Comparison of ENCODE assay signal across 9 cellular contexts in genomic region chr13:45206340-45206739, GRCh38. TPM values are rescaled to one million over a fixed set of nuclear protein-coding genes. Genes with fewer than 3 reads are reported as not detected.
DNase-seq lines count a peak whose midpoint lies in the region; ATAC-seq and TF ChIP-seq lines count a peak whose summit lies in the region.
"Had no signal": no experiment of that assay in that cellular context is flagged by ENCODE, and none has a peak within 500 bp of the region (broad histone marks: within the 10 kb centered on the region; RNA-seq: fewer than 3 reads in every experiment).

No MANE protein-coding gene starts in this region.

- H2AFZ ChIP-seq in ACC112 (ENCODE audit: low read length, unreplicated experiment) = no peak overlapping the region

- DNase-seq in RWPE2 (ENCODE audit: low spot score) (no peak), foreskin keratinocyte (peak; percentile 96 to 98), DMS114 treated with DMSO at 0.1 percent for 48 hours (lab: John Stamatoyannopoulos, UW; ENCODE audit: unreplicated experiment) (no peak), NCI-H748 (lab: John Stamatoyannopoulos, UW; ENCODE audit: unreplicated experiment) (no peak)
- DNase-seq: activated naive CD8-positive, alpha-beta T cell treated with anti-CD3 and anti-CD28 coated beads, Interleukin-2, amount 10 ng/mL, durations not matched to agents 7 days and 5 days had no signal

- TF ChIP-seq CTCF in RWPE2 (IDR thresholded peaks at IDR 0.05; ENCODE audit: poor library complexity, severe bottlenecking) (no peak), foreskin keratinocyte (conservative IDR thresholded peaks at IDR 0.05) (no peak)

- H3K9me3 ChIP-seq in RWPE2 (ENCODE audit: severe bottlenecking) = no peaks in the 10 kb centered on the region

- peaks cover 3% of the 10 kb centered on the region for H3K79me2 ChIP-seq in ACC112 (ENCODE audit: control insufficient read depth, insufficient read depth, low read length, unreplicated experiment)

- ATAC-seq in GM19463 (IDR thresholded peaks at IDR 0.05; ENCODE audit: unreplicated experiment) (peak; percentile 67), RWPE2 (ENCODE audit: low read depth) (peak; percentile 87), foreskin keratinocyte (peak; percentile 92), GM18858 (IDR thresholded peaks at IDR 0.05; ENCODE audit: unreplicated experiment) (no peak)

- H3K27me3 ChIP-seq in ACC112 (ENCODE audit: insufficient read depth, low read length) = no peaks in the 10 kb centered on the region
- no peaks in the 10 kb centered on the region for H3K27me3 ChIP-seq in RWPE2 (ENCODE audit: insufficient read depth, poor library complexity, severe bottlenecking)
- no peaks in the 10 kb centered on the region for H3K27me3 ChIP-seq in foreskin keratinocyte

- peak overlapping the region; percentile 90 for H3K27ac ChIP-seq in ACC112 (ENCODE audit: low read depth, low read length)
- peak overlapping the region; percentile 100 for H3K27ac ChIP-seq in RWPE2 (ENCODE audit: poor library complexity, severe bottlenecking)
- peak overlapping the region; percentile 96 for H3K27ac ChIP-seq in foreskin keratinocyte
- H3K27ac ChIP-seq in temporal lobe (ENCODE audit: low read depth, low read length) = peak overlapping the region; percentile 49

- H3K36me3 ChIP-seq in ACC112 (ENCODE audit: insufficient read depth, low read length) (peaks cover 12% of the 10 kb centered on the region), RWPE2 (ENCODE audit: low read depth) (peaks cover 26% of the 10 kb centered on the region)

- H3K4me1 ChIP-seq in ACC112 (ENCODE audit: control insufficient read depth, insufficient read depth, low read length, unreplicated experiment) (peaks cover 41% of the 10 kb centered on the region), RWPE2 (ENCODE audit: insufficient read depth, poor library complexity, severe bottlenecking) (peaks cover 50% of the 10 kb centered on the region), foreskin keratinocyte (peaks cover 39% of the 10 kb centered on the region)

- H3K4me3 ChIP-seq in ACC112 (ENCODE audit: low read depth, low read length) = peak overlapping the region; percentile 35; the same call in 1 of the 2 replicates
- H3K4me3 ChIP-seq in RWPE2 (ENCODE audit: severe bottlenecking) = no peak overlapping the region

RNA-seq across cellular contexts. Expression of gene KCTD4, which starts 5.5 kb away (rescaled TPM):
- total RNA-seq in foreskin keratinocyte (0.14 and 0.21 TPM in 2 replicates), temporal lobe (1.7 TPM)
- polyA plus RNA-seq in foreskin keratinocyte = 0.12 and 0.17 TPM in 2 replicates
- total RNA-seq: activated naive CD8-positive, alpha-beta T cell treated with anti-CD3 and anti-CD28 coated beads, Interleukin-2, amount 10 ng/mL, durations not matched to agents 7 days and 5 days had no signal

Comparison
In these comparisons a context has a peak if more than half of its experiments do, and no peak if none do; other contexts are left out.
1. H3K27ac ChIP-seq: peak in every context shown above with its lines; median percentile 100 in RWPE2; 96 in foreskin keratinocyte; 90 in ACC112; 49 in temporal lobe.
2. DNase-seq: peak in foreskin keratinocyte (2 of 2); none in RWPE2 (single experiment), DMS114 treated with DMSO at 0.1 percent for 48 hours (single experiment) and NCI-H748 (single experiment).